8 cellular contexts compared by ENCODE assay signal in the genomic region with DNA sequence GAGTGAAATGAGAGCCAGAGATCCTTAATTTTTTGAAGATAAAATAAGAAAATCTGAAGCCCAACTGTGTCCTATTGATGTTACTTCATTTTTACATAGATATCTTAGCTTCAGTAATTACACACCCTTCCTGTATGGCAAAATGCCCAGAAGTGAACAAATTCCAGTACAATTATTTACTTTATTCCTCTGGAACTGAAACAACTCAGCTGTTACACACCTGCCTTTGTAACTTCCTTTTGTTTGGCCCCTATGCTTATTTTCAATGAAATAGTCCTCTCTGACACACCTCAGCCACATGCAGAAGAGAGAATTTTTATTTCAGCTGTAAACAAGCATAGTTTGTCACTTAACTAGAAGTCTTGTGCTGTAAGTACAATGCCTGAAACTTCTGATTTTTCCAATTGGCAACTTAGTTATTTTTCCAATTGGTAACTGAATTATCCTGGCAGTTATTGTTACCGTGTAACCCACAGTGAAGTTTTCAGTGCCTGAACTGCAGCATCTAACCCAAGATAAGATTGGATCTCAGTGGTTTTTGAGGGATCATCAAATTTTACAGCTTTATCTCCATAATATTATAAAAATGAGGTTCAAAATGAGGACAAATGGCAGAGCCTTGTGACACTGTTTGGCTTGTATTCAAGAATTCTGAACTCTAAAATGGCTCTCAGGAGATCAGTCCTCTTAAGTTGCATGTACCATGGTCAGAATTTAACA.
DNase-seq lines count a peak whose midpoint lies in the region; ATAC-seq and TF ChIP-seq lines count a peak whose summit lies in the region.

No MANE protein-coding gene starts in this region.

- TF ChIP-seq CTCF in transverse colon (IDR thresholded peaks at IDR 0.05): no peak

- H3K4me3 Mint-ChIP-seq in activated T-helper 1 cell treated with anti-CD3 and anti-CD28 coated beads, Interleukin-12 subunit alpha, Interleukin-12 subunit beta, Interleukin-2, Interleukin-4 antibody, amounts not matched to agents 30 ng/mL and 10 ng/mL and 1 ng/mL, durations not matched to agents 14 hours and 24 hours and 36 hours: no peak overlapping the region

- in situ Hi-C loops in SK-MEL-5 (cut with HindIII; ENCODE audit: low pct_unique_long_range_greater_than_20kb, low sequenced_read_pairs) (no loop called here), transverse colon (cut with MboI; ENCODE audit: low pct_ligation_motif_present in 1 of 4, low pct_unique_long_range_greater_than_20kb in 1 of 4, low sequenced_read_pairs in 3 of 4) (no loop called here)

- 43 to 80% methylated on average over 1 of the region's 1 CpG for WGBS in transverse colon (ENCODE audit: low coverage in 1 of 2), 2 donors

- peaks cover 0 to 16% (median 7%) of the 10 kb centered on the region in 4 donors for H3K4me1 ChIP-seq in transverse colon

- H3K27ac ChIP-seq in transverse colon: peak overlapping the region; percentile 54 to 71 (median 60)

- no peaks in the 10 kb centered on the region for H3K9me3 ChIP-seq in transverse colon

- no peak for TF ChIP-seq POLR2A in transverse colon (IDR thresholded peaks at IDR 0.05)

- H3K4me1 Mint-ChIP-seq in activated T-helper 1 cell treated with anti-CD3 and anti-CD28 coated beads, Interleukin-12 subunit alpha, Interleukin-12 subunit beta, Interleukin-2, Interleukin-4 antibody, amounts not matched to agents 30 ng/mL and 10 ng/mL and 1 ng/mL, durations not matched to agents 14 hours and 24 hours and 36 hours (ENCODE audit: low read depth): no peaks in the 10 kb centered on the region

- H3K27me3 Mint-ChIP-seq in activated T-helper 1 cell treated with anti-CD3 and anti-CD28 coated beads, Interleukin-12 subunit alpha, Interleukin-12 subunit beta, Interleukin-2, Interleukin-4 antibody, amounts not matched to agents 30 ng/mL and 10 ng/mL and 1 ng/mL, durations not matched to agents 14 hours and 24 hours and 36 hours (ENCODE audit: insufficient read depth): no peaks in the 10 kb centered on the region

- no peak overlapping the region for H3K4me3 ChIP-seq in transverse colon

- ATAC-seq in stimulated activated naive CD8-positive, alpha-beta T cell treated with anti-CD3 and anti-CD28 coated beads, Interleukin-15, Interleukin-2, amounts not matched to agents 100 U/mL and 50 U/mL, for 24 hours: no peak

- DNase-seq in NCI-H1417 (lab: John Stamatoyannopoulos, UW) (peak in 2 of 3 experiments; percentile 0 to 53), NCI-H1417 treated with DMSO at 0.1 percent for 48 hours (lab: John Stamatoyannopoulos, UW) (no peak), SK-MEL-5 (ENCODE audit: low read depth, low spot score) (peak; percentile 34), glomerular endothelial cell (ENCODE audit: extremely low read depth, low read depth, low spot score) (peak; percentile 58), transverse colon (no peak), activated gamma-delta T cell (lab: John Stamatoyannopoulos, UW) (no peak)
- DNase-seq in activated T-helper 1 cell treated with anti-CD3 and anti-CD28 coated beads, Interleukin-12 subunit alpha, Interleukin-12 subunit beta, Interleukin-2, Interleukin-4 antibody, amounts not matched to agents 30 ng/mL and 10 ng/mL and 1 ng/mL, durations not matched to agents 14 hours and 24 hours and 36 hours (ENCODE audit: low spot score): no peak
- DNase-seq in stimulated activated naive CD8-positive, alpha-beta T cell treated with anti-CD3 and anti-CD28 coated beads, Interleukin-15, Interleukin-2, amounts not matched to agents 100 U/mL and 50 U/mL, for 24 hours: no peak

- no peak overlapping the region for H3K27ac Mint-ChIP-seq in activated T-helper 1 cell treated with anti-CD3 and anti-CD28 coated beads, Interleukin-12 subunit alpha, Interleukin-12 subunit beta, Interleukin-2, Interleukin-4 antibody, amounts not matched to agents 30 ng/mL and 10 ng/mL and 1 ng/mL, durations not matched to agents 14 hours and 24 hours and 36 hours

- H3K9me3 Mint-ChIP-seq in activated T-helper 1 cell treated with anti-CD3 and anti-CD28 coated beads, Interleukin-12 subunit alpha, Interleukin-12 subunit beta, Interleukin-2, Interleukin-4 antibody, amounts not matched to agents 30 ng/mL and 10 ng/mL and 1 ng/mL, durations not matched to agents 14 hours and 24 hours and 36 hours: no peaks in the 10 kb centered on the region

- TF ChIP-seq EP300 in transverse colon (IDR thresholded peaks at IDR 0.05; ENCODE audit: low read depth): no peak

- peaks cover 4% of the 10 kb centered on the region for H3K36me3 Mint-ChIP-seq in activated T-helper 1 cell treated with anti-CD3 and anti-CD28 coated beads, Interleukin-12 subunit alpha, Interleukin-12 subunit beta, Interleukin-2, Interleukin-4 antibody, amounts not matched to agents 30 ng/mL and 10 ng/mL and 1 ng/mL, durations not matched to agents 14 hours and 24 hours and 36 hours (ENCODE audit: low read depth)

- H3K27me3 ChIP-seq in transverse colon: no peaks in the 10 kb centered on the region

- intact Hi-C loops in transverse colon (cut with DNase I; ENCODE audit: low total_unique reads): no loop called here
- intact Hi-C loops in activated T-helper 1 cell treated with anti-CD3 and anti-CD28 coated beads, Interleukin-12 subunit alpha, Interleukin-12 subunit beta, Interleukin-2, Interleukin-4 antibody, amounts not matched to agents 30 ng/mL and 10 ng/mL and 1 ng/mL, durations not matched to agents 14 hours and 24 hours and 36 hours (cut with micrococcal nuclease): no loop called here

- peaks cover 0 to 4% (median 0%) of the 10 kb centered on the region in 4 donors for H3K36me3 ChIP-seq in transverse colon

Comparison
In these comparisons a context has a peak if more than half of its experiments do, and no peak if none do; other contexts are left out.
1. DNase-seq: peak in NCI-H1417 (2 of 3), SK-MEL-5 (single experiment) and glomerular endothelial cell (single experiment); none in NCI-H1417 treated with DMSO at 0.1 percent for 48 hours (single experiment), transverse colon (single experiment), activated T-helper 1 cell treated with anti-CD3 and anti-CD28 coated beads, Interleukin-12 subunit alpha, Interleukin-12 subunit beta, Interleukin-2, Interleukin-4 antibody, amounts not matched to agents 30 ng/mL and 10 ng/mL and 1 ng/mL, durations not matched to agents 14 hours and 24 hours and 36 hours (single experiment), activated gamma-delta T cell (single experiment) and stimulated activated naive CD8-positive, alpha-beta T cell treated with anti-CD3 and anti-CD28 coated beads, Interleukin-15, Interleukin-2, amounts not matched to agents 100 U/mL and 50 U/mL, for 24 hours (single experiment).